Comparison of ENCODE assay signal across 1 cellular context in genomic region chr14:24013654-24014514, GRCh38.
TF ChIP-seq lines count a peak whose summit lies in the region.

No MANE protein-coding gene starts in this region.

TF ChIP-seq in HepG2, 621 proteins besides CTCF, POLR2A, EP300 and RAD21 (continued from another document and continues in another):
- TF ChIP-seq BCL3 (CRISPR knock-in tag; IDR thresholded peaks at IDR 0.05) (peak; percentile 66; the same call in 1 of the 2 replicates), KLF11 (CRISPR knock-in tag; IDR thresholded peaks at IDR 0.05) (peak; percentile 90; the same call in 1 of the 2 replicates), ARID3A (IDR thresholded peaks at IDR 0.05; ENCODE audit: low read depth, low read length) (peak; percentile 86), MIER2 (CRISPR knock-in tag; IDR thresholded peaks at IDR 0.05) (peak; percentile 85; the same call in 1 of the 2 replicates), ZNF264 (CRISPR knock-in tag; IDR thresholded peaks at IDR 0.05) (0 out of 2 replicates have a peak, but pooled peaks have one; percentile 29), ZNF841 (CRISPR knock-in tag; IDR thresholded peaks at IDR 0.05; ENCODE audit: borderline replicate concordance) (0 out of 2 replicates have a peak, but pooled peaks have one; percentile 17), MATR3 (CRISPR knock-in tag; IDR thresholded peaks at IDR 0.05) (no peak), UBTF (CRISPR knock-in tag; IDR thresholded peaks at IDR 0.05) (peak; percentile 43), DMTF1 (CRISPR knock-in tag; IDR thresholded peaks at IDR 0.05) (no peak), ZNF362 (CRISPR knock-in tag; IDR thresholded peaks at IDR 0.05; ENCODE audit: borderline replicate concordance) (peak; percentile 47; the same call in 1 of the 2 replicates), PATZ1 (CRISPR knock-in tag; IDR thresholded peaks at IDR 0.05) (no peak), ISL2 (CRISPR knock-in tag; IDR thresholded peaks at IDR 0.05) (peak; percentile 78), PHF21A (CRISPR knock-in tag; IDR thresholded peaks at IDR 0.05) (0 out of 2 replicates have a peak, but pooled peaks have one; percentile 49), ZNF414 (CRISPR knock-in tag; IDR thresholded peaks at IDR 0.05) (0 out of 2 replicates have a peak, but pooled peaks have one; percentile 37), RFX3 (CRISPR knock-in tag; IDR thresholded peaks at IDR 0.05) (0 out of 2 replicates have a peak, but pooled peaks have one; percentile 24), MLX (CRISPR knock-in tag; IDR thresholded peaks at IDR 0.05) (0 out of 2 replicates have a peak, but pooled peaks have one; percentile 19), ZNF34 (CRISPR knock-in tag; IDR thresholded peaks at IDR 0.05; ENCODE audit: borderline replicate concordance) (0 out of 2 replicates have a peak, but pooled peaks have one; percentile 74), ZNF777 (CRISPR knock-in tag; IDR thresholded peaks at IDR 0.05) (peak; percentile 53; the same call in 1 of the 2 replicates), TBL1XR1 (IDR thresholded peaks at IDR 0.05; ENCODE audit: borderline replicate concordance, low read length, partially characterized antibody) (peak; percentile 70), ZNF136 (CRISPR knock-in tag; IDR thresholded peaks at IDR 0.05; ENCODE audit: low read depth) (0 out of 2 replicates have a peak, but pooled peaks have one; percentile 69), ATF2 (CRISPR knock-in tag; IDR thresholded peaks at IDR 0.05) (0 out of 2 replicates have a peak, but pooled peaks have one; percentile 59), FOXO1 (CRISPR knock-in tag; IDR thresholded peaks at IDR 0.05) (peak; percentile 78), NCOA1 (CRISPR knock-in tag; IDR thresholded peaks at IDR 0.05) (no peak), ZNF704 (CRISPR knock-in tag; IDR thresholded peaks at IDR 0.05; ENCODE audit: borderline replicate concordance) (0 out of 2 replicates have a peak, but pooled peaks have one; percentile 48), JUND (CRISPR knock-in tag; IDR thresholded peaks at IDR 0.05) (no peak), HMGXB4 (CRISPR knock-in tag; IDR thresholded peaks at IDR 0.05; ENCODE audit: borderline replicate concordance in 1 of 2, low read depth in 1 of 2) (peak; percentile 79 to 82; a peak in 3 of 4 replicates), SALL1 (CRISPR knock-in tag; IDR thresholded peaks at IDR 0.05) (peak; percentile 64; the same call in 1 of the 2 replicates), KLF12 (CRISPR knock-in tag; IDR thresholded peaks at IDR 0.05; ENCODE audit: borderline replicate concordance) (0 out of 2 replicates have a peak, but pooled peaks have one; percentile 70), MZF1 (CRISPR knock-in tag; IDR thresholded peaks at IDR 0.05; ENCODE audit: borderline replicate concordance) (no peak), ZSCAN9 (CRISPR knock-in tag; IDR thresholded peaks at IDR 0.05; ENCODE audit: borderline replicate concordance) (peak; percentile 73; the same call in 1 of the 2 replicates), CEBPG (CRISPR knock-in tag; IDR thresholded peaks at IDR 0.05) (peak; percentile 64; the same call in 1 of the 2 replicates), SALL2 (CRISPR knock-in tag; IDR thresholded peaks at IDR 0.05) (0 out of 2 replicates have a peak, but pooled peaks have one; percentile 49)
